In the genomic region with DNA sequence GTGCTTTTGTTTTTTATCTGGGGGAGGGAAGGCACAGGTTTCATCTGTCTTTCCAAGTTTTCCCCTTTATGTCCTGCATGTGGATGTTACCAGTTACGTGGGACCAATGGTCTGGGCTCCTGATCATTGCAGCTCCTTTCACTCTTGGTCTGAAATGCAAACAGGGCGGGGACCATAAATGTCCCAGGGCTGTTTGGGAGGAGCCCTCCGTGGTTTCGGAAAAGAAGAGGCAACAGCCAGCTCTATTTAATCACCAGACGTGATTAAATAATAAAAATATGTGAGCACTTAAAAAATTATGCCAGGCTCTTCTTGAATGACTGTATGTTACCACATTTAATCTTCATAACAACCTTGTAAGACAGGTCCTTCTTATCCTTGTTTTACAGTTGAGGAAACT, we compare ENCODE assay signal across 2 cellular contexts.
TF ChIP-seq lines count a peak whose summit lies in the region.

No MANE protein-coding gene starts in this region.

TF ChIP-seq in SK-N-SH, 30 proteins besides CTCF, POLR2A, EP300 and RAD21 (continued from another document):
- TF ChIP-seq POLR2AphosphoS5 (IDR thresholded peaks at IDR 0.05; ENCODE audit: low read depth, low read length), result no peak
- no peak for TF ChIP-seq TCF12 (IDR thresholded peaks at IDR 0.05)
- TF ChIP-seq RCOR1 (IDR thresholded peaks at IDR 0.05; ENCODE audit: low read length), result no peak
- TF ChIP-seq, protein P1, sequence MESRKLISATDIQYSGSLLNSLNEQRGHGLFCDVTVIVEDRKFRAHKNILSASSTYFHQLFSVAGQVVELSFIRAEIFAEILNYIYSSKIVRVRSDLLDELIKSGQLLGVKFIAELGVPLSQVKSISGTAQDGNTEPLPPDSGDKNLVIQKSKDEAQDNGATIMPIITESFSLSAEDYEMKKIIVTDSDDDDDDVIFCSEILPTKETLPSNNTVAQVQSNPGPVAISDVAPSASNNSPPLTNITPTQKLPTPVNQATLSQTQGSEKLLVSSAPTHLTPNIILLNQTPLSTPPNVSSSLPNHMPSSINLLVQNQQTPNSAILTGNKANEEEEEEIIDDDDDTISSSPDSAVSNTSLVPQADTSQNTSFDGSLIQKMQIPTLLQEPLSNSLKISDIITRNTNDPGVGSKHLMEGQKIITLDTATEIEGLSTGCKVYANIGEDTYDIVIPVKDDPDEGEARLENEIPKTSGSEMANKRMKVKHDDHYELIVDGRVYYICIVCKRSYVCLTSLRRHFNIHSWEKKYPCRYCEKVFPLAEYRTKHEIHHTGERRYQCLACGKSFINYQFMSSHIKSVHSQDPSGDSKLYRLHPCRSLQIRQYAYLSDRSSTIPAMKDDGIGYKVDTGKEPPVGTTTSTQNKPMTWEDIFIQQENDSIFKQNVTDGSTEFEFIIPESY (IDR thresholded peaks at IDR 0.05; ENCODE audit: borderline replicate concordance, low read depth), result no peak
- TF ChIP-seq GABPA (IDR thresholded peaks at IDR 0.05; ENCODE audit: low read depth), result no peak
- no peak for TF ChIP-seq TEAD4 (IDR thresholded peaks at IDR 0.05; ENCODE audit: borderline replicate concordance, insufficient read depth)
- TF ChIP-seq GATA2 (CRISPR knock-in tag; IDR thresholded peaks at IDR 0.05), result no peak
- TF ChIP-seq YY1 (IDR thresholded peaks at IDR 0.05; ENCODE audit: low read depth), result no peak
- TF ChIP-seq SMC3 (IDR thresholded peaks at IDR 0.05; ENCODE audit: low read depth, low read length), result no peak
- no peak for TF ChIP-seq FOSL2 (IDR thresholded peaks at IDR 0.05; ENCODE audit: borderline replicate concordance, low read depth)
- no peak for TF ChIP-seq ELF1 (IDR thresholded peaks at IDR 0.05)
- TF ChIP-seq NFIC (IDR thresholded peaks at IDR 0.05; ENCODE audit: borderline replicate concordance), result no peak

TF ChIP-seq in SK-N-SH treated with all-trans-retinoic acid at 6 μM for 48 hours, 23 proteins besides CTCF, POLR2A, EP300 and RAD21 (continued from another document):
- TF ChIP-seq, protein P2, sequence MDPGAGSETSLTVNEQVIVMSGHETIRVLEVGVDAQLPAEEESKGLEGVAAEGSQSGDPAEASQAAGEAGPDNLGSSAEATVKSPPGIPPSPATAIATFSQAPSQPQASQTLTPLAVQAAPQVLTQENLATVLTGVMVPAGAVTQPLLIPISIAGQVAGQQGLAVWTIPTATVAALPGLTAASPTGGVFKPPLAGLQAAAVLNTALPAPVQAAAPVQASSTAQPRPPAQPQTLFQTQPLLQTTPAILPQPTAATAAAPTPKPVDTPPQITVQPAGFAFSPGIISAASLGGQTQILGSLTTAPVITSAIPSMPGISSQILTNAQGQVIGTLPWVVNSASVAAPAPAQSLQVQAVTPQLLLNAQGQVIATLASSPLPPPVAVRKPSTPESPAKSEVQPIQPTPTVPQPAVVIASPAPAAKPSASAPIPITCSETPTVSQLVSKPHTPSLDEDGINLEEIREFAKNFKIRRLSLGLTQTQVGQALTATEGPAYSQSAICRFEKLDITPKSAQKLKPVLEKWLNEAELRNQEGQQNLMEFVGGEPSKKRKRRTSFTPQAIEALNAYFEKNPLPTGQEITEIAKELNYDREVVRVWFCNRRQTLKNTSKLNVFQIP (CRISPR knock-in tag; IDR thresholded peaks at IDR 0.05; ENCODE audit: borderline replicate concordance, low read depth), result no peak
- TF ChIP-seq RARB (CRISPR knock-in tag; IDR thresholded peaks at IDR 0.05), result no peak
- no peak for TF ChIP-seq PPARA (CRISPR knock-in tag; IDR thresholded peaks at IDR 0.05; ENCODE audit: borderline replicate concordance)
- no peak for TF ChIP-seq GLIS3 (CRISPR knock-in tag; IDR thresholded peaks at IDR 0.05)
- TF ChIP-seq, protein P3, sequence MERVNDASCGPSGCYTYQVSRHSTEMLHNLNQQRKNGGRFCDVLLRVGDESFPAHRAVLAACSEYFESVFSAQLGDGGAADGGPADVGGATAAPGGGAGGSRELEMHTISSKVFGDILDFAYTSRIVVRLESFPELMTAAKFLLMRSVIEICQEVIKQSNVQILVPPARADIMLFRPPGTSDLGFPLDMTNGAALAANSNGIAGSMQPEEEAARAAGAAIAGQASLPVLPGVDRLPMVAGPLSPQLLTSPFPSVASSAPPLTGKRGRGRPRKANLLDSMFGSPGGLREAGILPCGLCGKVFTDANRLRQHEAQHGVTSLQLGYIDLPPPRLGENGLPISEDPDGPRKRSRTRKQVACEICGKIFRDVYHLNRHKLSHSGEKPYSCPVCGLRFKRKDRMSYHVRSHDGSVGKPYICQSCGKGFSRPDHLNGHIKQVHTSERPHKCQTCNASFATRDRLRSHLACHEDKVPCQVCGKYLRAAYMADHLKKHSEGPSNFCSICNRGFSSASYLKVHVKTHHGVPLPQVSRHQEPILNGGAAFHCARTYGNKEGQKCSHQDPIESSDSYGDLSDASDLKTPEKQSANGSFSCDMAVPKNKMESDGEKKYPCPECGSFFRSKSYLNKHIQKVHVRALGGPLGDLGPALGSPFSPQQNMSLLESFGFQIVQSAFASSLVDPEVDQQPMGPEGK (CRISPR knock-in tag; IDR thresholded peaks at IDR 0.05; ENCODE audit: borderline replicate concordance), result no peak
- no peak for TF ChIP-seq ZNF8 (CRISPR knock-in tag; IDR thresholded peaks at IDR 0.05)
- TF ChIP-seq ZFP30 (CRISPR knock-in tag; IDR thresholded peaks at IDR 0.05), result no peak
- TF ChIP-seq ZC3H10 (CRISPR knock-in tag; IDR thresholded peaks at IDR 0.05), result no peak
- TF ChIP-seq OSR1 (CRISPR knock-in tag; IDR thresholded peaks at IDR 0.05), result no peak
- TF ChIP-seq, protein P4, sequence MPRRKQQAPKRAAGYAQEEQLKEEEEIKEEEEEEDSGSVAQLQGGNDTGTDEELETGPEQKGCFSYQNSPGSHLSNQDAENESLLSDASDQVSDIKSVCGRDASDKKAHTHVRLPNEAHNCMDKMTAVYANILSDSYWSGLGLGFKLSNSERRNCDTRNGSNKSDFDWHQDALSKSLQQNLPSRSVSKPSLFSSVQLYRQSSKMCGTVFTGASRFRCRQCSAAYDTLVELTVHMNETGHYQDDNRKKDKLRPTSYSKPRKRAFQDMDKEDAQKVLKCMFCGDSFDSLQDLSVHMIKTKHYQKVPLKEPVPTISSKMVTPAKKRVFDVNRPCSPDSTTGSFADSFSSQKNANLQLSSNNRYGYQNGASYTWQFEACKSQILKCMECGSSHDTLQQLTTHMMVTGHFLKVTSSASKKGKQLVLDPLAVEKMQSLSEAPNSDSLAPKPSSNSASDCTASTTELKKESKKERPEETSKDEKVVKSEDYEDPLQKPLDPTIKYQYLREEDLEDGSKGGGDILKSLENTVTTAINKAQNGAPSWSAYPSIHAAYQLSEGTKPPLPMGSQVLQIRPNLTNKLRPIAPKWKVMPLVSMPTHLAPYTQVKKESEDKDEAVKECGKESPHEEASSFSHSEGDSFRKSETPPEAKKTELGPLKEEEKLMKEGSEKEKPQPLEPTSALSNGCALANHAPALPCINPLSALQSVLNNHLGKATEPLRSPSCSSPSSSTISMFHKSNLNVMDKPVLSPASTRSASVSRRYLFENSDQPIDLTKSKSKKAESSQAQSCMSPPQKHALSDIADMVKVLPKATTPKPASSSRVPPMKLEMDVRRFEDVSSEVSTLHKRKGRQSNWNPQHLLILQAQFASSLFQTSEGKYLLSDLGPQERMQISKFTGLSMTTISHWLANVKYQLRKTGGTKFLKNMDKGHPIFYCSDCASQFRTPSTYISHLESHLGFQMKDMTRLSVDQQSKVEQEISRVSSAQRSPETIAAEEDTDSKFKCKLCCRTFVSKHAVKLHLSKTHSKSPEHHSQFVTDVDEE (CRISPR knock-in tag; IDR thresholded peaks at IDR 0.05), result no peak
- no peak for TF ChIP-seq BACH2 (CRISPR knock-in tag; IDR thresholded peaks at IDR 0.05; ENCODE audit: borderline replicate concordance)
- TF ChIP-seq ISL1 (CRISPR knock-in tag; IDR thresholded peaks at IDR 0.05), result no peak
- TF ChIP-seq, protein P5, sequence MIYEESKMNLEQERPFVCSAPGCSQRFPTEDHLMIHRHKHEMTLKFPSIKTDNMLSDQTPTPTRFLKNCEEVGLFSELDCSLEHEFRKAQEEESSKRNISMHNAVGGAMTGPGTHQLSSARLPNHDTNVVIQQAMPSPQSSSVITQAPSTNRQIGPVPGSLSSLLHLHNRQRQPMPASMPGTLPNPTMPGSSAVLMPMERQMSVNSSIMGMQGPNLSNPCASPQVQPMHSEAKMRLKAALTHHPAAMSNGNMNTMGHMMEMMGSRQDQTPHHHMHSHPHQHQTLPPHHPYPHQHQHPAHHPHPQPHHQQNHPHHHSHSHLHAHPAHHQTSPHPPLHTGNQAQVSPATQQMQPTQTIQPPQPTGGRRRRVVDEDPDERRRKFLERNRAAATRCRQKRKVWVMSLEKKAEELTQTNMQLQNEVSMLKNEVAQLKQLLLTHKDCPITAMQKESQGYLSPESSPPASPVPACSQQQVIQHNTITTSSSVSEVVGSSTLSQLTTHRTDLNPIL (CRISPR knock-in tag; IDR thresholded peaks at IDR 0.05; ENCODE audit: low read depth), result no peak
